17 cellular contexts compared by ENCODE assay signal in genomic region chr3:8838239-8838638, GRCh38.
"Had no signal": no experiment of that assay in that cellular context is flagged by ENCODE, and none has a peak within 500 bp of the region (broad histone marks: within the 10 kb centered on the region; RNA-seq: fewer than 3 reads in every experiment).

No MANE protein-coding gene starts in this region.

- ATAC-seq: heart right ventricle, left cardiac atrium, left lung, left ventricle myocardium superior, lower lobe of right lung, mucosa of descending colon had no signal

- H3K27me3 ChIP-seq: dorsolateral prefrontal cortex, esophagus muscularis mucosa, foreskin keratinocyte, heart right ventricle, left lung had no signal

- H3K36me3 ChIP-seq: esophagus muscularis mucosa, heart right ventricle, left lung, lower lobe of right lung had no signal

- H3K9me3 ChIP-seq: esophagus muscularis mucosa, heart right ventricle, left lung, lower lobe of right lung, mucosa of descending colon had no signal

- H3K27ac ChIP-seq: coronary artery, dorsolateral prefrontal cortex, esophagus muscularis mucosa, foreskin keratinocyte, heart right ventricle, left lung, lower lobe of right lung had no signal

- H3K4me1 ChIP-seq: esophagus muscularis mucosa, heart right ventricle, left lung, lower lobe of right lung had no signal

- DNase-seq: cerebellar nuclear complex; dermis blood vessel endothelial cell; dorsolateral prefrontal cortex; effector CD4-positive, alpha-beta T cell; effector memory CD4-positive, alpha-beta T cell; foreskin keratinocyte; glutamatergic neuron; heart right ventricle; hippocampal formation; left cardiac atrium; left lung; left ventricle myocardium superior; lower lobe of right lung; mesenchymal stem cell; mucosa of descending colon had no signal

- H3K4me3 ChIP-seq: coronary artery, dorsolateral prefrontal cortex, esophagus muscularis mucosa, heart right ventricle, left lung, lower lobe of right lung, mucosa of descending colon had no signal
